Comparison of ENCODE assay signal across 1 cellular context in the genomic region with DNA sequence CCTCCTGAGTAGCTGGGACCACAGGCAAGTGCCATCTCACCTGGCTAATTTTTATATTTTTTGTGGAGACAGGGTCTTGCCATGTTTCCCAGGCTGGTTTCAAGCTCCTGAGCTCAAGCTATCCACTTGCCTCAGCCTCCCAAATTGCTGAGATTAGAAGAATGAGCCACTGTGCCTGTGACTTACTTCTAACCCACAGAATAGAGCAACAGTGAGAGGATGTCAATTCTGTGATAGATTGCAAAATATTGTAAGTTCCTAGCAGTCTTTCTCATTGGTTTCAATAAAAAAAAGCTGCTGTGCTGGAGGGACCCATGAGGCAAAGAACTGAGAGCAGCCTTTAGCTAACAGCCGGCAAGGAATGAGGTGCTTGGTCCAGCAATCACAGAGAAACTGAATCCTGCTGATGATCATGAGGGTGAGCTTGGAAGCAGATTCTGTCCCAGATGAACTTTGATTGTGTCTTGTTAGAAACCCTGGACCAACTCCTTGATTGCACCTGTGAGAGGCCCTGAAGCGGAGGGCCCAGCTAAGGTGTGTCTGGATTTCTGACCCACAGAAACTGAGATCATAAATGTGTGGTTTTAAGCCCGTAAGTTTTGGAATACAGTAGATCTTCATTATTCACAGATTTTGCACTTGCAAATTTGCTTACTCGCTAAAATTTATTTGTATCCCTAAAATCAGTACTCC.
TF ChIP-seq lines count a peak whose summit lies in the region.

No MANE protein-coding gene starts in this region.

TF ChIP-seq in SK-N-SH, 30 proteins besides CTCF, POLR2A, EP300 and RAD21 (continued from another document):
- TF ChIP-seq RCOR1 (IDR thresholded peaks at IDR 0.05; ENCODE audit: low read length), result no peak
- no peak for TF ChIP-seq CHD2 (IDR thresholded peaks at IDR 0.05; ENCODE audit: low read length, partially characterized antibody)
- no peak for TF ChIP-seq YY1 (IDR thresholded peaks at IDR 0.05; ENCODE audit: low read depth)
- TF ChIP-seq JUND (IDR thresholded peaks at IDR 0.05), result no peak
- no peak for TF ChIP-seq TAF1 (IDR thresholded peaks at IDR 0.05; ENCODE audit: borderline replicate concordance, low read depth, low read length)
- TF ChIP-seq, protein P1, sequence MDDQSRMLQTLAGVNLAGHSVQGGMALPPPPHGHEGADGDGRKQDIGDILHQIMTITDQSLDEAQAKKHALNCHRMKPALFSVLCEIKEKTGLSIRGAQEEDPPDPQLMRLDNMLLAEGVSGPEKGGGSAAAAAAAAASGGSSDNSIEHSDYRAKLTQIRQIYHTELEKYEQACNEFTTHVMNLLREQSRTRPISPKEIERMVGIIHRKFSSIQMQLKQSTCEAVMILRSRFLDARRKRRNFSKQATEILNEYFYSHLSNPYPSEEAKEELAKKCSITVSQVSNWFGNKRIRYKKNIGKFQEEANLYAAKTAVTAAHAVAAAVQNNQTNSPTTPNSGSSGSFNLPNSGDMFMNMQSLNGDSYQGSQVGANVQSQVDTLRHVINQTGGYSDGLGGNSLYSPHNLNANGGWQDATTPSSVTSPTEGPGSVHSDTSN (IDR thresholded peaks at IDR 0.05), result no peak
- no peak for TF ChIP-seq RFX5 (IDR thresholded peaks at IDR 0.05; ENCODE audit: low read length)
- TF ChIP-seq TEAD4 (IDR thresholded peaks at IDR 0.05; ENCODE audit: borderline replicate concordance, insufficient read depth), result no peak
- TF ChIP-seq FOSL2 (IDR thresholded peaks at IDR 0.05; ENCODE audit: borderline replicate concordance, low read depth), result no peak
- no peak for TF ChIP-seq NFIC (IDR thresholded peaks at IDR 0.05; ENCODE audit: borderline replicate concordance)
- TF ChIP-seq MEF2A (IDR thresholded peaks at IDR 0.05; ENCODE audit: borderline replicate concordance, low read depth), result no peak
- TF ChIP-seq, protein P2, sequence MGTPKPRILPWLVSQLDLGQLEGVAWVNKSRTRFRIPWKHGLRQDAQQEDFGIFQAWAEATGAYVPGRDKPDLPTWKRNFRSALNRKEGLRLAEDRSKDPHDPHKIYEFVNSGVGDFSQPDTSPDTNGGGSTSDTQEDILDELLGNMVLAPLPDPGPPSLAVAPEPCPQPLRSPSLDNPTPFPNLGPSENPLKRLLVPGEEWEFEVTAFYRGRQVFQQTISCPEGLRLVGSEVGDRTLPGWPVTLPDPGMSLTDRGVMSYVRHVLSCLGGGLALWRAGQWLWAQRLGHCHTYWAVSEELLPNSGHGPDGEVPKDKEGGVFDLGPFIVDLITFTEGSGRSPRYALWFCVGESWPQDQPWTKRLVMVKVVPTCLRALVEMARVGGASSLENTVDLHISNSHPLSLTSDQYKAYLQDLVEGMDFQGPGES (IDR thresholded peaks at IDR 0.05; ENCODE audit: low read depth, low read length), result no peak
